In genomic region chr15:78978601-78979179, GRCh38 we compare ENCODE assay signal across 19 cellular contexts. TPM values are rescaled to one million over a fixed set of nuclear protein-coding genes. Genes with fewer than 3 reads are reported as not detected.
DNase-seq lines count a peak whose midpoint lies in the region; ATAC-seq, FAIRE-seq and TF ChIP-seq lines count a peak whose summit lies in the region.
"Had no signal": no experiment of that assay in that cellular context is flagged by ENCODE, and none has a peak within 500 bp of the region (broad histone marks: within the 10 kb centered on the region; RNA-seq: fewer than 3 reads in every experiment).

No MANE protein-coding gene starts in this region.

- no peak overlapping the region for H3K14ac ChIP-seq in IMR-90 (replicated peaks; ENCODE audit: low read depth, low read length)

- no peaks in the 10 kb centered on the region for H3K27me3 Mint-ChIP-seq in dendritic cell treated with granulocyte-macrophage colony-stimulating factor and Interleukin-4, amounts not matched to agents 40 ng/mL and 50 ng/mL, for 4 days
- H3K27me3 Mint-ChIP-seq: activated CD4-positive, alpha-beta T cell treated with anti-CD3 and anti-CD28 coated beads, Interleukin-2, amount 10 ng/mL, durations not matched to agents 7 days and 5 days; activated naive CD8-positive, alpha-beta T cell had no signal

- no peak overlapping the region for H3K4me3 ChIP-seq in IMR-90 (ENCODE audit: insufficient read depth, low read depth, low read length)
- H3K4me3 ChIP-seq: gastrocnemius medialis, left ventricle myocardium inferior had no signal

- BruUV-seq in IMR-90 (replicated peaks; lab: Mats Ljungman, UMichigan), result no TSS peak

- H3K27ac ChIP-seq in IMR-90 (ENCODE audit: insufficient read depth, low read length), result no peak overlapping the region
- H3K27ac ChIP-seq: gastrocnemius medialis, left ventricle myocardium inferior, parathyroid adenoma had no signal

- H2AFZ ChIP-seq in IMR-90 (replicated peaks; ENCODE audit: low read length, poor library complexity), result no peak overlapping the region
- H2AFZ ChIP-seq: parathyroid adenoma had no signal

- no peak overlapping the region for H2BK20ac ChIP-seq in IMR-90 (ENCODE audit: low read depth, low read length)

- in situ Hi-C loops in IMR-90 (cut with MboI; ENCODE audit: low sequenced_read_pairs), result no loop called here

- no peak overlapping the region for H3K18ac ChIP-seq in IMR-90 (ENCODE audit: low read depth, low read length)

- H2BK120ac ChIP-seq in IMR-90 (ENCODE audit: low read depth, low read length), result no peak overlapping the region

- H3K36me3 ChIP-seq in IMR-90 (ENCODE audit: control insufficient read depth, insufficient read depth, low read length), result no peaks in the 10 kb centered on the region
- H3K36me3 ChIP-seq: BE2C, gastrocnemius medialis, left ventricle myocardium inferior had no signal

- no peaks in the 10 kb centered on the region for H3K4me1 ChIP-seq in IMR-90 (ENCODE audit: control insufficient read depth, insufficient read depth, low read length)
- H3K4me1 ChIP-seq: parathyroid adenoma had no signal

- H2AK9ac ChIP-seq in IMR-90 (replicated peaks; ENCODE audit: low read depth, low read length, poor library complexity), result peak overlapping the region; percentile 80

- no peak overlapping the region for H2BK15ac ChIP-seq in IMR-90 (ENCODE audit: low read depth, low read length)

- H4K91ac ChIP-seq in IMR-90 (ENCODE audit: insufficient read depth, low read depth, low read length), result no peak overlapping the region

- TF ChIP-seq POLR2A in GM12891 (IDR thresholded peaks at IDR 0.05; ENCODE audit: low read depth, low read length) (no peak), IMR-90 (IDR thresholded peaks at IDR 0.05; ENCODE audit: low read depth, low read length) (no peak)

- POLR2A ChIA-PET in IMR-90 (lab: Charles Lee; ENCODE audit: unreplicated experiment), result no interaction called here

- H3K4me1 Mint-ChIP-seq in dendritic cell treated with granulocyte-macrophage colony-stimulating factor and Interleukin-4, amounts not matched to agents 40 ng/mL and 50 ng/mL, for 4 days (ENCODE audit: low read depth), result peaks cover 84% of the 10 kb centered on the region
- H3K4me1 Mint-ChIP-seq in stimulated activated effector memory CD8-positive, alpha-beta T cell treated with anti-CD3 and anti-CD28 coated beads, Interleukin-12 subunit alpha, Interleukin-12 subunit beta, amount 100 ng/mL, for 72 hours, result peaks cover 15% of the 10 kb centered on the region
- H3K4me1 Mint-ChIP-seq: activated CD4-positive, alpha-beta T cell treated with anti-CD3 and anti-CD28 coated beads, Interleukin-2, amount 10 ng/mL, durations not matched to agents 7 days and 5 days had no signal

- intact Hi-C loops in IMR-90 (cut with micrococcal nuclease), result loop anchor here (2.0 kb wide), 1 partner anchor 68 kb away; no protein-coding TSS in a partner anchor
- intact Hi-C loops in dendritic cell treated with granulocyte-macrophage colony-stimulating factor and Interleukin-4, amounts not matched to agents 40 ng/mL and 50 ng/mL, for 4 days (cut with micrococcal nuclease), result loop anchor here (5.0 kb wide), 1 partner anchor 41 kb away; no protein-coding TSS in a partner anchor

- H3K27ac Mint-ChIP-seq in dendritic cell treated with granulocyte-macrophage colony-stimulating factor and Interleukin-4, amounts not matched to agents 40 ng/mL and 50 ng/mL, for 4 days, result peak overlapping the region; percentile 98
- peak overlapping the region; percentile 74 for H3K27ac Mint-ChIP-seq in stimulated activated effector memory CD8-positive, alpha-beta T cell treated with anti-CD3 and anti-CD28 coated beads, Interleukin-12 subunit alpha, Interleukin-12 subunit beta, amount 100 ng/mL, for 72 hours
- H3K27ac Mint-ChIP-seq: activated CD4-positive, alpha-beta T cell treated with anti-CD3 and anti-CD28 coated beads, Interleukin-2, amount 10 ng/mL, durations not matched to agents 7 days and 5 days; activated naive CD8-positive, alpha-beta T cell had no signal

- H3K9me1 ChIP-seq in IMR-90 (ENCODE audit: insufficient read depth, low read length), result 0 out of 2 replicates have a peak, but pooled peaks cover 3% of the 10 kb centered on the region

- 80% methylated on average over 2 of the region's 19 CpGs; no CpG with 5 or more reads in 1 of the 2 experiments for WGBS in IMR-90 (ENCODE audit: extremely low coverage in 2 of 2, insufficient read length in 1 of 2), 2 experiments

- peaks cover 4% of the 10 kb centered on the region for H3K36me3 Mint-ChIP-seq in dendritic cell treated with granulocyte-macrophage colony-stimulating factor and Interleukin-4, amounts not matched to agents 40 ng/mL and 50 ng/mL, for 4 days (ENCODE audit: low read depth)
- no peaks in the 10 kb centered on the region for H3K36me3 Mint-ChIP-seq in stimulated activated effector memory CD8-positive, alpha-beta T cell treated with anti-CD3 and anti-CD28 coated beads, Interleukin-12 subunit alpha, Interleukin-12 subunit beta, amount 100 ng/mL, for 72 hours
- H3K36me3 Mint-ChIP-seq: activated naive CD8-positive, alpha-beta T cell had no signal

- H3K4me3 Mint-ChIP-seq in dendritic cell treated with granulocyte-macrophage colony-stimulating factor and Interleukin-4, amounts not matched to agents 40 ng/mL and 50 ng/mL, for 4 days, result peak overlapping the region; percentile 82
- no peak overlapping the region for H3K4me3 Mint-ChIP-seq in stimulated activated effector memory CD8-positive, alpha-beta T cell treated with anti-CD3 and anti-CD28 coated beads, Interleukin-12 subunit alpha, Interleukin-12 subunit beta, amount 100 ng/mL, for 72 hours
- H3K4me3 Mint-ChIP-seq: activated CD4-positive, alpha-beta T cell treated with anti-CD3 and anti-CD28 coated beads, Interleukin-2, amount 10 ng/mL, durations not matched to agents 7 days and 5 days; activated naive CD8-positive, alpha-beta T cell had no signal

- no peaks in the 10 kb centered on the region; the same call in 1 of the 2 replicates for H3K27me3 ChIP-seq in IMR-90 (ENCODE audit: control insufficient read depth, insufficient read depth, low read length)
- H3K27me3 ChIP-seq: BE2C, gastrocnemius medialis had no signal

- H4K5ac ChIP-seq in IMR-90 (ENCODE audit: low read depth, low read length), result no peak overlapping the region

- H3K4me2 ChIP-seq in IMR-90 (ENCODE audit: low read depth, low read length), result no peak overlapping the region

- H4K8ac ChIP-seq in IMR-90 (ENCODE audit: low read depth in 2 of 2, low read length in 2 of 2), result no peak overlapping the region; a peak in 1 of 4 replicates

- no peak overlapping the region for H3K56ac ChIP-seq in IMR-90 (ENCODE audit: extremely low read depth, insufficient read depth, low read length)

- H3K9me3 ChIP-seq in IMR-90 (ENCODE audit: control insufficient read depth, insufficient read depth, low read length), result no peaks in the 10 kb centered on the region
- H3K9me3 ChIP-seq: BE2C, gastrocnemius medialis, left ventricle myocardium inferior had no signal

- TF ChIP-seq RAD21 in IMR-90 (IDR thresholded peaks at IDR 0.05; ENCODE audit: low read length), result no peak

- no peaks in the 10 kb centered on the region for H4K20me1 ChIP-seq in IMR-90 (ENCODE audit: insufficient read depth, low read length)

- H2AK5ac ChIP-seq in IMR-90 (ENCODE audit: low read depth, low read length), result peak overlapping the region; percentile 44; the same call in 1 of the 2 replicates

- no peak overlapping the region for H2BK5ac ChIP-seq in IMR-90 (ENCODE audit: low read depth, low read length, poor library complexity, severe bottlenecking)

- peak; percentile 72 for FAIRE-seq in GM12891 (lab: Jason Lieb, UNC)

- no peak for DNase-seq in GM12891 (ENCODE audit: insufficient read length, low spot score)
- no peak for DNase-seq in IMR-90
- DNase-seq in stimulated activated effector memory CD8-positive, alpha-beta T cell treated with anti-CD3 and anti-CD28 coated beads, Interleukin-12 subunit alpha, Interleukin-12 subunit beta, amount 100 ng/mL, for 72 hours (ENCODE audit: low spot score in 2 of 2), result no peak
- no peak for DNase-seq in NCI-H146 (lab: John Stamatoyannopoulos, UW)
- no peak for DNase-seq in islet precursor cell
- DNase-seq in GM10266 (ENCODE audit: extremely low spot score), result no peak
- DNase-seq: activated CD4-positive, alpha-beta T cell treated with anti-CD3 and anti-CD28 coated beads, Interleukin-2, amount 10 ng/mL, durations not matched to agents 7 days and 5 days; BE2C; DMS153; gastrocnemius medialis; GOT3; left ventricle myocardium inferior; NCI-H1105 treated with DMSO at 0.1 percent for 48 hours; NCI-H748 treated with DMSO at 0.1 percent for 48 hours; RPMI8226; stimulated activated CD4-positive, alpha-beta T cell treated with anti-CD3 and anti-CD28 coated beads, Interleukin-4, amount 100 ng/mL, for 24 hours had no signal

- H3K9ac ChIP-seq in IMR-90 (ENCODE audit: low read depth, low read length), result no peak overlapping the region
- H3K9ac ChIP-seq: parathyroid adenoma had no signal

- H3K23ac ChIP-seq in IMR-90 (ENCODE audit: low read depth, low read length), result no peak overlapping the region

- no peaks in the 10 kb centered on the region for H3K9me3 Mint-ChIP-seq in dendritic cell treated with granulocyte-macrophage colony-stimulating factor and Interleukin-4, amounts not matched to agents 40 ng/mL and 50 ng/mL, for 4 days
- no peaks in the 10 kb centered on the region for H3K9me3 Mint-ChIP-seq in stimulated activated effector memory CD8-positive, alpha-beta T cell treated with anti-CD3 and anti-CD28 coated beads, Interleukin-12 subunit alpha, Interleukin-12 subunit beta, amount 100 ng/mL, for 72 hours
- H3K9me3 Mint-ChIP-seq: activated CD4-positive, alpha-beta T cell treated with anti-CD3 and anti-CD28 coated beads, Interleukin-2, amount 10 ng/mL, durations not matched to agents 7 days and 5 days had no signal

- dilution Hi-C loops in IMR-90 (cut with HindIII; ENCODE audit: low sequenced_read_pairs, unreplicated experiment), result no loop called here

- TF ChIP-seq CTCF in IMR-90 (conservative IDR thresholded peaks at IDR 0.05; ENCODE audit: low read depth, low read length), result no peak
- no peak for TF ChIP-seq CTCF in GM10266 (IDR thresholded peaks at IDR 0.05; ENCODE audit: control insufficient read depth, insufficient read depth, low read depth, missing control alignments)

- no peaks in the 10 kb centered on the region for H3K79me1 ChIP-seq in IMR-90 (ENCODE audit: low read depth in 1 of 2, low read length in 2 of 2)

- ATAC-seq in IMR-90 (ENCODE audit: low read depth), result no peak
- no peak for ATAC-seq in stimulated activated effector memory CD8-positive, alpha-beta T cell treated with anti-CD3 and anti-CD28 coated beads, Interleukin-12 subunit alpha, Interleukin-12 subunit beta, amount 100 ng/mL, for 72 hours
- ATAC-seq: gastrocnemius medialis had no signal

- H3K4ac ChIP-seq in IMR-90 (ENCODE audit: low read depth, low read length), result 0 out of 2 replicates have a peak overlapping the region, but pooled peaks have one; percentile 72

- CTCF ChIA-PET in IMR-90 (lab: Yijun Ruan, JAX), result interaction anchor here (0.6 to 1.5 kb wide), 3 partner anchors 13 to 121 kb away, joined by 3 to 4 read pairs (median 3); no protein-coding TSS in a partner anchor

TF ChIP-seq in IMR-90, 13 proteins besides CTCF, POLR2A, EP300 and RAD21 (continues in another document):
- TF ChIP-seq MAZ (IDR thresholded peaks at IDR 0.05; ENCODE audit: borderline replicate concordance, low read depth, low read length), result no peak

RNA-seq across cellular contexts. Expression of gene CTSH, which starts 33.8 kb away (rescaled TPM):
- 464 TPM for polyA plus RNA-seq in GM12891 (2012; ENCODE audit: low read depth, missing spikeins)
- 5.6 and 11.7 TPM in 2 replicates for total RNA-seq in IMR-90 (2012; rRNA removed)
- 13.9 and 18.4 TPM in 2 replicates for polyA plus RNA-seq in IMR-90 (2012; rRNA removed)
- polyA plus RNA-seq in IMR-90 (2012; cell fraction: cytosol; rRNA removed), result 7.8 and 8.4 TPM in 2 replicates
- polyA plus RNA-seq in IMR-90 (2012; cell fraction: nucleus; rRNA removed; ENCODE audit: low replicate concordance), result 8.4 and 13.5 TPM in 2 replicates
